Comparison of ENCODE assay signal across 9 cellular contexts in genomic region chr2:169107645-169108044, GRCh38. TPM values are rescaled to one million over a fixed set of nuclear protein-coding genes. Genes with fewer than 3 reads are reported as not detected.
DNase-seq lines count a peak whose midpoint lies in the region; ATAC-seq and TF ChIP-seq lines count a peak whose summit lies in the region.
"Had no signal": no experiment of that assay in that cellular context is flagged by ENCODE, and none has a peak within 500 bp of the region (broad histone marks: within the 10 kb centered on the region; RNA-seq: fewer than 3 reads in every experiment).

No MANE protein-coding gene starts in this region.

- peak overlapping the region; percentile 61 for H3K27ac ChIP-seq in HL-60 (replicated peaks)
- H3K27ac ChIP-seq in effector memory CD4-positive, alpha-beta T cell (ENCODE audit: insufficient read depth, low read length, poor library complexity, severe bottlenecking): peak overlapping the region; percentile 0
- H3K27ac ChIP-seq: cardiac muscle cell had no signal

- no peak overlapping the region for H3K4me3 ChIP-seq in HL-60 (replicated peaks; ENCODE audit: insufficient read depth, low read length)
- H3K4me3 ChIP-seq in effector memory CD4-positive, alpha-beta T cell (ENCODE audit: insufficient read depth, low read depth, low read length, poor library complexity, severe bottlenecking): no peak overlapping the region
- H3K4me3 ChIP-seq: cardiac muscle cell had no signal

- DNase-seq in HL-60 (ENCODE audit: low read depth in 1 of 2, low spot score in 1 of 2) (peak in 1 of 2 experiments; percentile 69), mesenteric fat pad (ENCODE audit: low spot score) (no peak), NCI-H128 (lab: John Stamatoyannopoulos, UW; ENCODE audit: unreplicated experiment) (no peak), NCI-H510A treated with DMSO at 0.1 percent for 48 hours (lab: John Stamatoyannopoulos, UW) (no peak)
- DNase-seq in effector memory CD4-positive, alpha-beta T cell: peak in 2 of 3 donors; percentile 11 to 13
- DNase-seq: islet precursor cell had no signal

- H3K27me3 ChIP-seq in HL-60 (ENCODE audit: insufficient read depth, poor library complexity, severe bottlenecking): no peaks in the 10 kb centered on the region
- no peaks in the 10 kb centered on the region for H3K27me3 ChIP-seq in effector memory CD4-positive, alpha-beta T cell (replicated peaks; ENCODE audit: control insufficient read depth, insufficient read depth, low read length, poor library complexity, severe bottlenecking)
- H3K27me3 ChIP-seq: cardiac muscle cell had no signal

- ATAC-seq in GM18870 (IDR thresholded peaks at IDR 0.05; ENCODE audit: unreplicated experiment) (peak; percentile 89), GM21576 (IDR thresholded peaks at IDR 0.05; ENCODE audit: unreplicated experiment) (peak; percentile 94)

- no peaks in the 10 kb centered on the region for H3K36me3 ChIP-seq in effector memory CD4-positive, alpha-beta T cell (ENCODE audit: control insufficient read depth, insufficient read depth, low read length)
- H3K36me3 ChIP-seq: cardiac muscle cell had no signal

- no peaks in the 10 kb centered on the region for H3K9me3 ChIP-seq in effector memory CD4-positive, alpha-beta T cell (ENCODE audit: control insufficient read depth, low read length)

- TF ChIP-seq CTCF in HL-60 (IDR thresholded peaks at IDR 0.05; ENCODE audit: insufficient read depth, low read length): no peak

- peaks cover 46% of the 10 kb centered on the region for H3K4me1 ChIP-seq in effector memory CD4-positive, alpha-beta T cell (ENCODE audit: control insufficient read depth, insufficient read depth, low read length, poor library complexity, severe bottlenecking)

RNA-seq across cellular contexts. Expression of gene DHRS9, which starts 38.3 kb away (rescaled TPM):
- 2.8 TPM for total RNA-seq in mesenteric fat pad
- total RNA-seq: cardiac muscle cell had no signal

Comparison
In these comparisons a context has a peak if more than half of its experiments do, and no peak if none do; other contexts are left out.
1. DNase-seq: peak in effector memory CD4-positive, alpha-beta T cell (2 of 3); none in mesenteric fat pad (single experiment), NCI-H128 (single experiment) and NCI-H510A treated with DMSO at 0.1 percent for 48 hours (single experiment).